In the genomic region with DNA sequence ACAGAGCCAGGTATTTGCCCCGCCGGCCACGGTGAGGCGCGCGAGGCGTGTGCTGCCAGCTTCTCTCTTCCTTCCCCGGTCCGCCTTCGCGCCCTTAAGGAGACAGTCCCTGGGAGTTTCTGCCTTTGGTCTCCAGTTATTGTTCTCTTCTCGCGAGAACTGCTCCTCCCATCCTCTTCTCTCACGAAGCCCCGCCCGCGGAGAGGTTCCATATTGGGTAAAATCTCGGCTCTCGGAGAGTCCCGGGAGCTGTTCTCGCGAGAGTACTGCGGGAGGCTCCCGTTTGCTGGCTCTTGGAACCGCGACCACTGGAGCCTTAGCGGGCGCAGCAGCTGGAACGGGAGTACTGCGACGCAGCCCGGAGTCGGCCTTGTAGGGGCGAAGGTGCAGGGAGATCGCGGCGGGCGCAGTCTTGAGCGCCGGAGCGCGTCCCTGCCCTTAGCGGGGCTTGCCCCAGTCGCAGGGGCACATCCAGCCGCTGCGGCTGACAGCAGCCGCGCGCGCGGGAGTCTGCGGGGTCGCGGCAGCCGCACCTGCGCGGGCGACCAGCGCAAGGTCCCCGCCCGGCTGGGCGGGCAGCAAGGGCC, we compare ENCODE assay signal across 8 cellular contexts. TPM values are rescaled to one million over a fixed set of nuclear protein-coding genes. Genes with fewer than 3 reads are reported as not detected.
DNase-seq lines count a peak whose midpoint lies in the region; ATAC-seq, FAIRE-seq and TF ChIP-seq lines count a peak whose summit lies in the region.

TSS of gene MAPK14 (plus strand) at position 308 of the 587 bp plus-strand sequence. CDS start 350 bp downstream, outside the sequence.

- peak within 1 kb of the TSS; percentile 66 for H3K4me2 ChIP-seq in HepG2 (ENCODE audit: low read depth, low read length)

- H3K4me3 ChIP-seq in CD4-positive, alpha-beta memory T cell (ENCODE audit: low read length in 2 of 2) = peak within 1 kb of the TSS; percentile 67 to 97
- peak within 1 kb of the TSS; percentile 86 to 97 (median 96) for H3K4me3 ChIP-seq in HepG2 (replicated peaks in 1 of 3; ENCODE audit: insufficient read depth in 1 of 3, low read depth in 2 of 3, low read length in 3 of 3)

- WGBS in HepG2 (ENCODE audit: low lambda C conversion rate) = 1% methylated on average over 37 of the region's 62 CpGs

- TF ChIP-seq EP300 in HepG2 (IDR thresholded peaks at IDR 0.05; ENCODE audit: low read depth in 2 of 2, low read length in 2 of 2) = peak in 1 of 2 experiments; percentile 61; a peak in 1 of 4 replicates
- TF ChIP-seq EP300 in HepG2 (CRISPR knock-in tag; IDR thresholded peaks at IDR 0.05; ENCODE audit: borderline replicate concordance) = peak; percentile 24; the same call in 1 of the 2 replicates

- in situ Hi-C loops in HepG2 (cut with HindIII; ENCODE audit: extremely low pct_ligation_motif_present, low pct_unique_long_range_greater_than_20kb) = loop anchor here (5.0 kb wide), 2 partner anchors 70 to 170 kb away; partner anchors contain the start of gene BRPF3

- peaks cover 50% of the 10 kb centered on the region for H3K79me2 ChIP-seq in HepG2 (ENCODE audit: insufficient read depth, low read length)

- POLR2A ChIA-PET in CD4-positive, alpha-beta memory T cell (lab: Charles Lee; ENCODE audit: partially characterized antibody) = interaction anchor here (0.6 to 5.6 kb wide), 25 partner anchors 10 to 567 kb away, joined by 3 to 108 read pairs (median 4); partner anchors contain the start of genes BNIP5, BRPF3, MAPK13 and SRPK1
- POLR2A ChIA-PET in HepG2 (lab: Yijun Ruan, JAX) = interaction anchor here (0.8 to 5.2 kb wide), 25 partner anchors 10 to 275 kb away, joined by 3 to 163 read pairs (median 4); partner anchors contain the start of gene BRPF3

- H3K4me1 Mint-ChIP-seq in CD4-positive, alpha-beta memory T cell = peaks cover 22 to 46% (median 33%) of the 10 kb centered on the region in 4 donors

- H3K4me1 ChIP-seq in CD4-positive, alpha-beta memory T cell (ENCODE audit: insufficient read depth, low read length) = peaks cover 40% of the 10 kb centered on the region
- peaks cover 44% of the 10 kb centered on the region for H3K4me1 ChIP-seq in HepG2 (ENCODE audit: insufficient read depth, low read length)

- intact Hi-C loops in CD4-positive, alpha-beta memory T cell (cut with micrococcal nuclease) = loop anchor here (1.0 to 5.0 kb wide), 7 partner anchors 50 to 333 kb away; partner anchors contain the start of genes BRPF3 and SRPK1
- intact Hi-C loops in HepG2 (cut with micrococcal nuclease; ENCODE audit: unreplicated experiment) = loop anchor here (1.0 to 10.0 kb wide), 8 partner anchors 37 to 333 kb away; partner anchors contain the start of genes BRPF3 and SRPK1

- CTCF ChIA-PET in CD4-positive, alpha-beta memory T cell (lab: Charles Lee; ENCODE audit: partially characterized antibody) = interaction anchor here (0.9 to 5.0 kb wide), 19 partner anchors 14 to 591 kb away, joined by 3 to 144 read pairs (median 6); no protein-coding TSS in a partner anchor
- CTCF ChIA-PET in HepG2 (lab: Yijun Ruan, JAX; ENCODE audit: low intra/inter-chr PET ratio, low total read pairs) = interaction anchor here (0.7 to 2.3 kb wide), 6 partner anchors 47 to 333 kb away, joined by 3 to 52 read pairs (median 3); no protein-coding TSS in a partner anchor

- peak; percentile 99 for TF ChIP-seq CTCF in HepG2 (CRISPR knock-in tag; IDR thresholded peaks at IDR 0.05)

- peaks cover 18% of the 10 kb centered on the region for H4K20me1 ChIP-seq in HepG2 (ENCODE audit: insufficient read depth, low read length)

- no peaks in the 10 kb centered on the region for H3K36me3 ChIP-seq in CD4-positive, alpha-beta memory T cell (ENCODE audit: insufficient read depth, low read length)
- no peaks in the 10 kb centered on the region for H3K36me3 ChIP-seq in HepG2 (replicated peaks in 1 of 2; ENCODE audit: control insufficient read depth in 1 of 2, insufficient read depth in 2 of 2, low read length in 2 of 2)

- peak; percentile 98 to 100 (median 100) for DNase-seq in CD4-positive, alpha-beta memory T cell
- DNase-seq in NCI-H82 (lab: John Stamatoyannopoulos, UW) (peak; percentile 100), dermis blood vessel endothelial cell (peak; percentile 100), HepG2 (ENCODE audit: low spot score) (peak; percentile 100)
- peak; percentile 98 to 99 for DNase-seq in activated CD4-positive, alpha-beta T cell treated with anti-CD3 and anti-CD28 coated beads, Interleukin-2, amount 50 U/mL, for 48 hours
- peak; percentile 98 for DNase-seq in stimulated activated CD4-positive, alpha-beta T cell treated with anti-CD3 and anti-CD28 coated beads, Interleukin-4, amount 100 ng/mL, for 1 hour

- H3K9ac ChIP-seq in HepG2 (ENCODE audit: insufficient read depth, low read depth, low read length) = peak within 1 kb of the TSS; percentile 98

- peaks cover 13 to 16% of the 10 kb centered on the region in 2 donors for H3K27me3 Mint-ChIP-seq in CD4-positive, alpha-beta memory T cell

- TF ChIP-seq RAD21 in HepG2 (CRISPR knock-in tag; IDR thresholded peaks at IDR 0.05) = peak; percentile 98

- H3K9me3 ChIP-seq in CD4-positive, alpha-beta memory T cell (ENCODE audit: control insufficient read depth in 1 of 2, low read length in 2 of 2) = no peaks in the 10 kb centered on the region
- no peaks in the 10 kb centered on the region for H3K9me3 ChIP-seq in HepG2 (ENCODE audit: low read length)

- ATAC-seq in GM19438 (IDR thresholded peaks at IDR 0.05; ENCODE audit: low read depth, unreplicated experiment) (peak; percentile 69), HG03575 (IDR thresholded peaks at IDR 0.05; ENCODE audit: extremely low read depth, insufficient number of reproducible peaks, low FRiP score, unreplicated experiment) (peak; percentile 88), HepG2 (peak; percentile 92)

- no TSS peak for BruUV-seq in HepG2 (replicated peaks; lab: Mats Ljungman, UMichigan)

- peak within 1 kb of the TSS; percentile 89 to 96 (median 94) for H3K27ac Mint-ChIP-seq in CD4-positive, alpha-beta memory T cell

- H2AFZ ChIP-seq in HepG2 (ENCODE audit: low read length) = peak within 1 kb of the TSS; percentile 59

- peak; percentile 97 for FAIRE-seq in HepG2 (lab: Jason Lieb, UNC)

- H3K27ac ChIP-seq in CD4-positive, alpha-beta memory T cell (ENCODE audit: low read depth, low read length) = peak within 1 kb of the TSS; percentile 78
- peak within 1 kb of the TSS; percentile 94 for H3K27ac ChIP-seq in HepG2 (ENCODE audit: extremely low read length, insufficient read depth, low read length)

- H3K36me3 Mint-ChIP-seq in CD4-positive, alpha-beta memory T cell = peaks cover 0 to 5% of the 10 kb centered on the region in 2 donors

- H3K27me3 ChIP-seq in CD4-positive, alpha-beta memory T cell (ENCODE audit: insufficient read depth, low read length) = no peaks in the 10 kb centered on the region
- no peaks in the 10 kb centered on the region; a peak in 1 of 5 replicates for H3K27me3 ChIP-seq in HepG2 (ENCODE audit: control insufficient read depth in 1 of 2, insufficient read depth in 2 of 2, low read length in 2 of 2)

- TF ChIP-seq POLR2A in HepG2 (IDR thresholded peaks at IDR 0.05; ENCODE audit: insufficient read depth in 1 of 2, low read depth in 2 of 2, low read length in 2 of 2) = peak; percentile 99

- H3K4me3 Mint-ChIP-seq in CD4-positive, alpha-beta memory T cell = peak within 1 kb of the TSS; percentile 93 to 97 (median 95)

- no peaks in the 10 kb centered on the region for H3K9me3 Mint-ChIP-seq in CD4-positive, alpha-beta memory T cell

TF ChIP-seq in HepG2, 621 proteins besides CTCF, POLR2A, EP300 and RAD21 (continues in another document):
- TF ChIP-seq FOSL2 (CRISPR knock-in tag; IDR thresholded peaks at IDR 0.05) = peak; percentile 48
- TF ChIP-seq CREM (IDR thresholded peaks at IDR 0.05) = peak; percentile 61; the same call in 1 of the 2 replicates
- no peak for TF ChIP-seq CREM (CRISPR knock-in tag; IDR thresholded peaks at IDR 0.05)
- 0 out of 2 replicates have a peak, but pooled peaks have one; percentile 11 for TF ChIP-seq CHD4 (IDR thresholded peaks at IDR 0.05; ENCODE audit: borderline replicate concordance, low read length)
- TF ChIP-seq ZNF296 (CRISPR knock-in tag; conservative IDR thresholded peaks at IDR 0.05) = no peak
- no peak for TF ChIP-seq TRIM24 (CRISPR knock-in tag; IDR thresholded peaks at IDR 0.05)
- TF ChIP-seq CAMTA2 (CRISPR knock-in tag; IDR thresholded peaks at IDR 0.05; ENCODE audit: borderline replicate concordance) = no peak
- TF ChIP-seq JDP2 (CRISPR knock-in tag; IDR thresholded peaks at IDR 0.05; ENCODE audit: borderline replicate concordance) = no peak
- no peak; the same call in 1 of the 2 replicates for TF ChIP-seq MXD4 (CRISPR knock-in tag; IDR thresholded peaks at IDR 0.05)
- no peak for TF ChIP-seq ZNF660 (CRISPR knock-in tag; IDR thresholded peaks at IDR 0.05; ENCODE audit: borderline replicate concordance, low read depth)
- no peak; the same call in 1 of the 2 replicates for TF ChIP-seq TGIF2 (CRISPR knock-in tag; IDR thresholded peaks at IDR 0.05)
- no peak; the same call in 1 of the 2 replicates for TF ChIP-seq ZNF891 (CRISPR knock-in tag; IDR thresholded peaks at IDR 0.05)

RNA-seq across cellular contexts. Expression of gene MAPK14, which starts in this region (rescaled TPM):
- 10 to 100 TPM; 58.9 to 64.3 TPM for total RNA-seq in CD4-positive, alpha-beta memory T cell
- 10 to 100 TPM; 38.5 to 48.6 TPM for polyA plus RNA-seq in CD4-positive, alpha-beta memory T cell
- 71.8 and 77.0 TPM in 2 replicates for total RNA-seq in dermis blood vessel endothelial cell
- total RNA-seq in HepG2 (2016; rRNA removed; fragmentation: Illumina TruSeq; extraction: Trizol) = 67.3 and 74.9 TPM in 2 replicates
- total RNA-seq in HepG2 (2016; cell fraction: cytosol; rRNA removed; fragmentation: Illumina TruSeq; extraction: Trizol; ENCODE audit: low read depth) = 7.2 and 7.5 TPM in 2 replicates
- total RNA-seq in HepG2 (2016; cell fraction: insoluble cytoplasmic fraction; rRNA removed; fragmentation: Illumina TruSeq; extraction: Trizol) = 67.5 and 68.5 TPM in 2 replicates
- total RNA-seq in HepG2 (2016; cell fraction: membrane; rRNA removed; fragmentation: Illumina TruSeq; extraction: Trizol) = 20.7 and 21.7 TPM in 2 replicates
- total RNA-seq in HepG2 (2016; cell fraction: nucleus; rRNA removed; fragmentation: Illumina TruSeq; extraction: Trizol) = 113 and 120 TPM in 2 replicates
- polyA plus RNA-seq in HepG2 (2011; rRNA removed) = 52.0 and 66.3 TPM in 2 replicates
- polyA plus RNA-seq in HepG2 (2011; cell fraction: cytosol; rRNA removed) = 29.4 and 43.0 TPM in 2 replicates
- polyA plus RNA-seq in HepG2 (2011; cell fraction: nucleus; rRNA removed) = 53.6 and 57.1 TPM in 2 replicates
- polyA plus RNA-seq in HepG2 (2012) = 53.3 and 55.6 TPM in 2 replicates
- 2.4 and 3.2 TPM in 2 replicates for polyA plus RNA-seq in HepG2 (2016; cell fraction: cytosol; fragmentation: Illumina TruSeq; extraction: Trizol; ENCODE audit: low read depth)
- polyA plus RNA-seq in HepG2 (2016; cell fraction: insoluble cytoplasmic fraction; fragmentation: Illumina TruSeq; extraction: Trizol; ENCODE audit: low read depth) = 53.0 and 55.3 TPM in 2 replicates
- 8.8 and 9.7 TPM in 2 replicates for polyA plus RNA-seq in HepG2 (2016; cell fraction: membrane; fragmentation: Illumina TruSeq; extraction: Trizol; ENCODE audit: low read depth)
- polyA plus RNA-seq in HepG2 (2016; cell fraction: nucleus; fragmentation: Illumina TruSeq; extraction: Trizol; ENCODE audit: insufficient read depth, low read depth) = 90.3 and 105 TPM in 2 replicates
- polyA minus RNA-seq in HepG2 (2011; rRNA and poly(A)+ RNA removed; ENCODE audit: low replicate concordance) = 75.6 and 86.1 TPM in 2 replicates
- polyA minus RNA-seq in HepG2 (2011; cell fraction: cytosol; rRNA and poly(A)+ RNA removed) = 50.6 and 54.7 TPM in 2 replicates
- 204 and 254 TPM in 2 replicates for polyA minus RNA-seq in HepG2 (2011; cell fraction: nucleus; rRNA and poly(A)+ RNA removed)

Comparison
In these comparisons a context has a peak if more than half of its experiments do, and no peak if none do; other contexts are left out.
1. Peak in every context shown above with its lines: DNase-seq, ATAC-seq, H3K4me3 ChIP-seq and H3K27ac ChIP-seq.